ENCODE assay signal across 16 cellular contexts in the genomic region with DNA sequence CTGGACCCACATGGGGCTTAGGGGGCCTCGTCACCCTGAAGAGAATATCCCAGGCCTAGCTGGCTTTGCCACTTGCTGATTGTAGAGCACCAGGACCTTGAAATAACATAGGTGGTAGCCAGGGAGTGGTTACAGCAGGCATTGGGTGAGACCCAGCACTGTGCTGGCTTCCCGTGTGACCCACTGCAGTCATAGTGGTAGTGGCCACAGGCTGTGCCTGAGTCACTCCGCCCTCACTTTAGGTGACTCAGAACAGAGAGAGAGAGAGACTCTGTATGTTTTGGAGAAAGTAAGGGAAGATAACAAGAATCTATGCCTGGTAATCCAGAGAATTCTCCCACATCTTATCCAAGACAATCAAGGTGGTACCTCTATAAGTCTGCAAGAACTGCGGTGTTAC.
A peak's percentile ranks its signal among the peaks of the same experiment; 100 is the strongest.
DNase-seq lines count a peak whose midpoint lies in the region; TF ChIP-seq lines count a peak whose summit lies in the region.
"Had no signal": no experiment of that assay in that cellular context is flagged by ENCODE, and none has a peak within 500 bp of the region (broad histone marks: within the 10 kb centered on the region; RNA-seq: fewer than 3 reads in every experiment).

No MANE protein-coding gene starts in this region.

- H3K27me3 ChIP-seq in GM23248 (replicated peaks; ENCODE audit: insufficient read depth) = no peaks in the 10 kb centered on the region
- no peaks in the 10 kb centered on the region for H3K27me3 ChIP-seq in colonic mucosa

- no peaks in the 10 kb centered on the region for H3F3A ChIP-seq in GM23248 (ENCODE audit: insufficient read depth)

- no peak overlapping the region for H2AFZ ChIP-seq in GM23248

- H3K9me3 ChIP-seq in GM23248 (ENCODE audit: low read depth) (no peaks in the 10 kb centered on the region), colonic mucosa (no peaks in the 10 kb centered on the region)

- H3K27ac ChIP-seq in GM23248 (no peak overlapping the region), colonic mucosa (no peak overlapping the region)

- no peaks in the 10 kb centered on the region for H4K20me1 ChIP-seq in GM23248 (ENCODE audit: insufficient read depth)

- no peaks in the 10 kb centered on the region for H3K4me1 ChIP-seq in GM23248 (ENCODE audit: insufficient read depth)
- no peaks in the 10 kb centered on the region for H3K4me1 ChIP-seq in colonic mucosa

- intact Hi-C loops in colonic mucosa (cut with DNase I) = no loop called here

- H3K79me2 ChIP-seq in GM23248 (ENCODE audit: insufficient read depth) = no peaks in the 10 kb centered on the region

- TF ChIP-seq CTCF in colonic mucosa (IDR thresholded peaks at IDR 0.05) = no peak

- H3K4me3 ChIP-seq in GM23248 = no peak overlapping the region
- H3K4me3 ChIP-seq in colonic mucosa = no peak overlapping the region

- H3K4me2 ChIP-seq in GM23248 (ENCODE audit: unreplicated experiment) = no peak overlapping the region

- no peaks in the 10 kb centered on the region for H3K9me2 ChIP-seq in GM23248 (ENCODE audit: insufficient read depth)

- H3K36me3 ChIP-seq in GM23248 (ENCODE audit: low read depth) = no peaks in the 10 kb centered on the region
- H3K36me3 ChIP-seq in colonic mucosa = no peaks in the 10 kb centered on the region

- in situ Hi-C loops in GM23248 (cut with MboI) = no loop called here

- DNase-seq in GM23248 (peak; percentile 0), M059J (ENCODE audit: low read depth) (peak; percentile 79), T1000 (lab: John Stamatoyannopoulos, UW) (peak; percentile 50), islet precursor cell (peak; percentile 57), colonic mucosa (no peak), amygdala (lab: John Stamatoyannopoulos, UW) (no peak), GM03348 (ENCODE audit: low spot score) (no peak), NCI-H2081 (lab: John Stamatoyannopoulos, UW) (no peak)
- DNase-seq: CD4-positive, alpha-beta memory T cell; DMS79; GDM1; H7; Kasumi-1; NCI-H187 treated with DMSO at 0.1 percent for 48 hours; NCI-H446 treated with DMSO at 0.1 percent for 48 hours; SHP77 treated with DMSO at 0.1 percent for 48 hours had no signal

- no peak overlapping the region for H3K9ac ChIP-seq in GM23248
- H3K9ac ChIP-seq in colonic mucosa (ENCODE audit: low read depth in 2 of 2, low read length in 2 of 2) = no peak overlapping the region

- 20 to 22% methylated on average over 4 of the region's 4 CpGs for WGBS in GM23248 (ENCODE audit: low coverage in 1 of 2, low lambda C conversion rate in 2 of 2, missing lambda C conversion rate in 2 of 2), 2 experiments

Comparison
In these comparisons a context has a peak if more than half of its experiments do, and no peak if none do; other contexts are left out.
1. DNase-seq: peak in GM23248 (single experiment), M059J (single experiment), T1000 (single experiment) and islet precursor cell (single experiment); none in colonic mucosa (single experiment), amygdala (0 of 56), GM03348 (single experiment) and NCI-H2081 (0 of 2).